ENCODE assay signal across 1 cellular context in genomic region chr14:60310086-60310684, GRCh38.
TF ChIP-seq lines count a peak whose summit lies in the region.

No MANE protein-coding gene starts in this region.

TF ChIP-seq in K562, 482 proteins besides CTCF, POLR2A, EP300 and RAD21 (continued from another document):
- TF ChIP-seq RFX1 (IDR thresholded peaks at IDR 0.05) (peak; percentile 80), POLR2AphosphoS2 (IDR thresholded peaks at IDR 0.05; ENCODE audit: low read length) (no peak)
